In genomic region chr11:75913984-75914383, GRCh38 we compare ENCODE assay signal across 36 cellular contexts.
"Had no signal": no experiment of that assay in that cellular context is flagged by ENCODE, and none has a peak within 500 bp of the region (broad histone marks: within the 10 kb centered on the region; RNA-seq: fewer than 3 reads in every experiment).

No MANE protein-coding gene starts in this region.

- H3K27me3 ChIP-seq: ascending aorta, body of pancreas, brain microvascular endothelial cell, breast epithelium had no signal

- H3K9me3 Mint-ChIP-seq: activated CD4-positive, alpha-beta memory T cell treated with anti-CD3 and anti-CD28 coated beads for 36 hours; activated CD4-positive, alpha-beta T cell treated with anti-CD3 and anti-CD28 coated beads, Interleukin-2, amount 10 ng/mL, durations not matched to agents 24 days and 14 days; activated CD8-positive, alpha-beta T cell treated with anti-CD3 and anti-CD28 coated beads for 36 hours; activated naive CD4-positive, alpha-beta T cell treated with anti-CD3 and anti-CD28 coated beads, Interleukin-2, amount 10 ng/mL, durations not matched to agents 7 days and 5 days; activated naive CD4-positive, alpha-beta T cell treated with anti-CD3 and anti-CD28 coated beads, Interleukin-2, amount 50 U/mL, for 24 hours; activated naive CD8-positive, alpha-beta T cell treated with anti-CD3 and anti-CD28 coated beads, Interleukin-2, amount 10 ng/mL, durations not matched to agents 7 days and 5 days; activated naive CD8-positive, alpha-beta T cell treated with anti-CD3 and anti-CD28 coated beads, Interleukin-2, amount 50 U/mL, for 24 hours; activated T-cell treated with anti-CD3 and anti-CD28 coated beads, Interleukin-2, amount 50 U/mL, for 4 hours; activated T-cell treated with anti-CD3 and anti-CD28 coated beads, Interleukin-2, amount 50 U/mL, for 72 hours; activated T-helper 1 cell treated with anti-CD3 and anti-CD28 coated beads, Interleukin-12 subunit alpha, Interleukin-12 subunit beta, Interleukin-2, Interleukin-4 antibody, amounts not matched to agents 30 ng/mL and 10 ng/mL and 1 ng/mL, durations not matched to agents 14 hours and 24 hours and 36 hours; activated T-helper 17 cell treated with anti-CD3 and anti-CD28 coated beads, Interleukin-2, amount 50 U/mL, for 72 hours; T-helper 1 cell treated with Interleukin-12 subunit alpha and Interleukin-12 subunit beta and Interleukin-4 antibody, amounts not matched to agents 30 μg/mL and 1 μg/mL, for 36 hours; T-helper 2 cell treated with Interferon-gamma antibody and Interleukin-4, amounts not matched to agents 5 μg/mL and 100 μg/mL, for 36 hours had no signal

- H3K9me3 ChIP-seq: ascending aorta, body of pancreas, breast epithelium had no signal

- ATAC-seq: activated CD8-positive, alpha-beta T cell treated with anti-CD3 and anti-CD28 coated beads for 36 hours; activated naive CD8-positive, alpha-beta T cell treated with anti-CD3 and anti-CD28 coated beads, Interleukin-2, amount 50 U/mL, for 24 hours; activated T-cell treated with anti-CD3 and anti-CD28 coated beads, Interleukin-2, amount 50 U/mL, for 4 hours; activated T-cell treated with anti-CD3 and anti-CD28 coated beads, Interleukin-2, amount 50 U/mL, for 72 hours; activated T-helper 17 cell treated with anti-CD3 and anti-CD28 coated beads, Interleukin-2, amount 50 U/mL, for 72 hours; body of pancreas had no signal

- DNase-seq: activated B cell treated with CpG ODN at 0.5 μM for 24 hours; activated CD4-positive, alpha-beta memory T cell treated with anti-CD3 and anti-CD28 coated beads for 36 hours; activated CD4-positive, alpha-beta T cell treated with anti-CD3 and anti-CD28 coated beads for 4 hours; activated CD4-positive, alpha-beta T cell treated with anti-CD3 and anti-CD28 coated beads, Interleukin-2, amount 10 ng/mL, durations not matched to agents 24 days and 14 days; activated CD4-positive, alpha-beta T cell treated with anti-CD3 and anti-CD28 coated beads, Interleukin-2, amount 50 U/mL, for 1 hour; activated CD4-positive, alpha-beta T cell treated with anti-CD3 and anti-CD28 coated beads, Interleukin-2, amount 50 U/mL, for 4 hours; activated CD4-positive, CD25-positive, alpha-beta regulatory T cell treated with anti-CD3 and anti-CD28 coated beads, Interleukin-2, amount 50 U/mL, for 72 hours; activated CD8-positive, alpha-beta memory T cell treated with anti-CD3 and anti-CD28 coated beads, Interleukin-2, amount 50 U/mL, for 4 hours; activated CD8-positive, alpha-beta T cell treated with anti-CD3 and anti-CD28 coated beads for 36 hours; activated gamma-delta T cell; activated naive CD4-positive, alpha-beta T cell treated with anti-CD3 and anti-CD28 coated beads, Interleukin-2, amount 10 ng/mL, durations not matched to agents 7 days and 5 days; activated naive CD4-positive, alpha-beta T cell treated with Interleukin-2 at 50 U/mL for 16 hours; activated naive CD8-positive, alpha-beta T cell treated with anti-CD3 and anti-CD28 coated beads, Interleukin-2, amount 10 ng/mL, durations not matched to agents 7 days and 5 days; activated naive CD8-positive, alpha-beta T cell treated with anti-CD3 and anti-CD28 coated beads, Interleukin-2, amount 50 U/mL, for 24 hours; activated T-cell treated with anti-CD3 and anti-CD28 coated beads for 4 hours; activated T-cell treated with anti-CD3 and anti-CD28 coated beads, Interleukin-2, amount 50 U/mL, for 1 hour; activated T-cell treated with anti-CD3 and anti-CD28 coated beads, Interleukin-2, amount 50 U/mL, for 4 hours; activated T-cell treated with anti-CD3 and anti-CD28 coated beads, Interleukin-2, amount 50 U/mL, for 72 hours; amygdala; anterior cingulate cortex; body of pancreas; brain microvascular endothelial cell; central memory CD4-positive, alpha-beta T cell; T-helper 2 cell; T-helper 9 cell had no signal

- H3K4me1 ChIP-seq: body of pancreas, breast epithelium had no signal

- H3K4me3 ChIP-seq: ascending aorta, body of pancreas, breast epithelium had no signal

- FAIRE-seq: colon, TTC549 had no signal

- H3K27ac ChIP-seq: ascending aorta, body of pancreas, brain microvascular endothelial cell, breast epithelium, VCaP had no signal

- H3K4me3 Mint-ChIP-seq: activated B cell treated with CpG ODN at 0.5 μM for 24 hours; activated CD4-positive, alpha-beta memory T cell treated with anti-CD3 and anti-CD28 coated beads for 36 hours; activated CD4-positive, alpha-beta T cell treated with anti-CD3 and anti-CD28 coated beads, Interleukin-2, amount 10 ng/mL, durations not matched to agents 24 days and 14 days; activated CD8-positive, alpha-beta T cell treated with anti-CD3 and anti-CD28 coated beads for 36 hours; activated naive CD4-positive, alpha-beta T cell treated with anti-CD3 and anti-CD28 coated beads, Interleukin-2, amount 10 ng/mL, durations not matched to agents 7 days and 5 days; activated naive CD4-positive, alpha-beta T cell treated with anti-CD3 and anti-CD28 coated beads, Interleukin-2, amount 50 U/mL, for 24 hours; activated naive CD8-positive, alpha-beta T cell; activated naive CD8-positive, alpha-beta T cell treated with anti-CD3 and anti-CD28 coated beads, Interleukin-2, amount 10 ng/mL, durations not matched to agents 7 days and 5 days; activated naive CD8-positive, alpha-beta T cell treated with anti-CD3 and anti-CD28 coated beads, Interleukin-2, amount 50 U/mL, for 24 hours; activated T-cell treated with anti-CD3 and anti-CD28 coated beads, Interleukin-2, amount 50 U/mL, for 4 hours; activated T-cell treated with anti-CD3 and anti-CD28 coated beads, Interleukin-2, amount 50 U/mL, for 72 hours; activated T-helper 1 cell treated with anti-CD3 and anti-CD28 coated beads, Interleukin-12 subunit alpha, Interleukin-12 subunit beta, Interleukin-2, Interleukin-4 antibody, amounts not matched to agents 30 ng/mL and 10 ng/mL and 1 ng/mL, durations not matched to agents 14 hours and 24 hours and 36 hours; activated T-helper 17 cell treated with anti-CD3 and anti-CD28 coated beads, Interleukin-2, amount 50 U/mL, for 72 hours; T-helper 1 cell treated with Interleukin-12 subunit alpha and Interleukin-12 subunit beta and Interleukin-4 antibody, amounts not matched to agents 30 μg/mL and 1 μg/mL, for 36 hours; T-helper 2 cell treated with Interferon-gamma antibody and Interleukin-4, amounts not matched to agents 5 μg/mL and 100 μg/mL, for 36 hours had no signal

- H3K4me1 Mint-ChIP-seq: activated naive CD4-positive, alpha-beta T cell treated with anti-CD3 and anti-CD28 coated beads, Interleukin-2, amount 10 ng/mL, durations not matched to agents 7 days and 5 days had no signal

- H3K27me3 Mint-ChIP-seq: activated B cell treated with CpG ODN at 0.5 μM for 24 hours; activated CD4-positive, alpha-beta memory T cell treated with anti-CD3 and anti-CD28 coated beads for 36 hours; activated CD8-positive, alpha-beta T cell treated with anti-CD3 and anti-CD28 coated beads for 36 hours; activated naive CD4-positive, alpha-beta T cell treated with anti-CD3 and anti-CD28 coated beads, Interleukin-2, amount 10 ng/mL, durations not matched to agents 7 days and 5 days; activated naive CD4-positive, alpha-beta T cell treated with anti-CD3 and anti-CD28 coated beads, Interleukin-2, amount 50 U/mL, for 24 hours; activated naive CD8-positive, alpha-beta T cell; activated naive CD8-positive, alpha-beta T cell treated with anti-CD3 and anti-CD28 coated beads, Interleukin-2, amount 10 ng/mL, durations not matched to agents 7 days and 5 days; activated naive CD8-positive, alpha-beta T cell treated with anti-CD3 and anti-CD28 coated beads, Interleukin-2, amount 50 U/mL, for 24 hours; activated T-helper 17 cell treated with anti-CD3 and anti-CD28 coated beads, Interleukin-2, amount 50 U/mL, for 72 hours had no signal

- H3K36me3 ChIP-seq: brain microvascular endothelial cell, breast epithelium had no signal

- H3K27ac Mint-ChIP-seq: activated B cell treated with CpG ODN at 0.5 μM for 24 hours; activated CD4-positive, alpha-beta memory T cell treated with anti-CD3 and anti-CD28 coated beads for 36 hours; activated CD4-positive, alpha-beta T cell treated with anti-CD3 and anti-CD28 coated beads, Interleukin-2, amount 10 ng/mL, durations not matched to agents 24 days and 14 days; activated CD8-positive, alpha-beta T cell treated with anti-CD3 and anti-CD28 coated beads for 36 hours; activated naive CD4-positive, alpha-beta T cell treated with anti-CD3 and anti-CD28 coated beads, Interleukin-2, amount 10 ng/mL, durations not matched to agents 7 days and 5 days; activated naive CD4-positive, alpha-beta T cell treated with anti-CD3 and anti-CD28 coated beads, Interleukin-2, amount 50 U/mL, for 24 hours; activated naive CD8-positive, alpha-beta T cell; activated naive CD8-positive, alpha-beta T cell treated with anti-CD3 and anti-CD28 coated beads, Interleukin-2, amount 10 ng/mL, durations not matched to agents 7 days and 5 days; activated naive CD8-positive, alpha-beta T cell treated with anti-CD3 and anti-CD28 coated beads, Interleukin-2, amount 50 U/mL, for 24 hours; activated T-cell treated with anti-CD3 and anti-CD28 coated beads, Interleukin-2, amount 50 U/mL, for 72 hours; activated T-helper 1 cell treated with anti-CD3 and anti-CD28 coated beads, Interleukin-12 subunit alpha, Interleukin-12 subunit beta, Interleukin-2, Interleukin-4 antibody, amounts not matched to agents 30 ng/mL and 10 ng/mL and 1 ng/mL, durations not matched to agents 14 hours and 24 hours and 36 hours; activated T-helper 17 cell treated with anti-CD3 and anti-CD28 coated beads, Interleukin-2, amount 50 U/mL, for 72 hours; T-helper 1 cell treated with Interleukin-12 subunit alpha and Interleukin-12 subunit beta and Interleukin-4 antibody, amounts not matched to agents 30 μg/mL and 1 μg/mL, for 36 hours; T-helper 2 cell treated with Interferon-gamma antibody and Interleukin-4, amounts not matched to agents 5 μg/mL and 100 μg/mL, for 36 hours had no signal
